In genomic region chr6:125904871-125905270, GRCh38 we compare ENCODE assay signal across 8 cellular contexts. TPM values are rescaled to one million over a fixed set of nuclear protein-coding genes. Genes with fewer than 3 reads are reported as not detected.
A peak's percentile ranks its signal among the peaks of the same experiment; 100 is the strongest.
DNase-seq lines count a peak whose midpoint lies in the region; ATAC-seq and TF ChIP-seq lines count a peak whose summit lies in the region.

No MANE protein-coding gene starts in this region.

- intact Hi-C loops in psoas muscle (cut with DNase I) = no loop called here

- H3K79me2 ChIP-seq in MM.1S (ENCODE audit: low read length) = no peaks in the 10 kb centered on the region

- no peak overlapping the region for H2AFZ ChIP-seq in MM.1S (ENCODE audit: low read length)

- ATAC-seq in GM19035 (IDR thresholded peaks at IDR 0.05; ENCODE audit: unreplicated experiment) (peak; percentile 73), HG03159 (IDR thresholded peaks at IDR 0.05; ENCODE audit: unreplicated experiment) (peak; percentile 89), psoas muscle (peak in 3 of 4 donors; percentile 45 to 64 (median 58))
- peak; percentile 96 for ATAC-seq in activated CD8-positive, alpha-beta memory T cell treated with anti-CD3 and anti-CD28 coated beads, Interleukin-2, amount 10 ng/mL, durations not matched to agents 7 days and 5 days

- H4K20me1 ChIP-seq in MM.1S (ENCODE audit: insufficient read depth, low read length) = no peaks in the 10 kb centered on the region

- H3K36me3 ChIP-seq in psoas muscle (ENCODE audit: insufficient read depth in 1 of 2, low read depth in 1 of 2) = peaks cover 0 to 29% of the 10 kb centered on the region in 2 donors
- no peaks in the 10 kb centered on the region for H3K36me3 ChIP-seq in MM.1S (replicated peaks; ENCODE audit: insufficient read depth, low read length)

- WGBS in psoas muscle, 3 donors = 93 to 95% (median 94%) methylated on average over 3 of the region's 3 CpGs

- H3K36me3 Mint-ChIP-seq in activated CD8-positive, alpha-beta memory T cell treated with anti-CD3 and anti-CD28 coated beads, Interleukin-2, amount 10 ng/mL, durations not matched to agents 7 days and 5 days = peaks cover 17% of the 10 kb centered on the region

- no peak overlapping the region for H3K4me3 Mint-ChIP-seq in activated CD8-positive, alpha-beta memory T cell treated with anti-CD3 and anti-CD28 coated beads, Interleukin-2, amount 10 ng/mL, durations not matched to agents 7 days and 5 days

- CTCF ChIA-PET in activated CD8-positive, alpha-beta memory T cell treated with anti-CD3 and anti-CD28 coated beads, Interleukin-2, amount 10 ng/mL, durations not matched to agents 7 days and 5 days (lab: Charles Lee) = interaction anchor here (0.6 to 3.1 kb wide), 15 partner anchors 10 to 1334 kb away, joined by 3 to 39 read pairs (median 3); partner anchors contain the start of genes HINT3 and NCOA7

- H3K9me3 Mint-ChIP-seq in activated CD8-positive, alpha-beta memory T cell treated with anti-CD3 and anti-CD28 coated beads, Interleukin-2, amount 10 ng/mL, durations not matched to agents 7 days and 5 days (ENCODE audit: low read depth) = no peaks in the 10 kb centered on the region

- H3K9me3 ChIP-seq in psoas muscle = no peaks in the 10 kb centered on the region
- no peaks in the 10 kb centered on the region for H3K9me3 ChIP-seq in MM.1S (replicated peaks; ENCODE audit: insufficient read depth, low read length)

- H3K27ac Mint-ChIP-seq in activated CD8-positive, alpha-beta memory T cell treated with anti-CD3 and anti-CD28 coated beads, Interleukin-2, amount 10 ng/mL, durations not matched to agents 7 days and 5 days = peak overlapping the region; percentile 10

- DNase-seq in activated CD8-positive, alpha-beta memory T cell treated with anti-CD3 and anti-CD28 coated beads, Interleukin-2, amount 10 ng/mL, durations not matched to agents 7 days and 5 days = peak; percentile 89
- DNase-seq in psoas muscle (no peak), NCI-H1436 treated with DMSO at 0.1 percent for 48 hours (lab: John Stamatoyannopoulos, UW) (no peak), NCI-H2171 treated with DMSO at 0.1 percent for 48 hours (lab: John Stamatoyannopoulos, UW) (no peak), 8988T (no peak), MM.1S (no peak)

- H3K4me1 Mint-ChIP-seq in activated CD8-positive, alpha-beta memory T cell treated with anti-CD3 and anti-CD28 coated beads, Interleukin-2, amount 10 ng/mL, durations not matched to agents 7 days and 5 days = peaks cover 48% of the 10 kb centered on the region

- H3K4me2 ChIP-seq in MM.1S (ENCODE audit: low read depth, low read length) = no peak overlapping the region

- TF ChIP-seq CTCF in psoas muscle (IDR thresholded peaks at IDR 0.05) (no peak), MM.1S (IDR thresholded peaks at IDR 0.05; ENCODE audit: low read length) (no peak)

- H3K27ac ChIP-seq in psoas muscle = no peak overlapping the region
- H3K27ac ChIP-seq in MM.1S (ENCODE audit: low read length) = no peak overlapping the region

- no peaks in the 10 kb centered on the region for H3F3A ChIP-seq in MM.1S (ENCODE audit: insufficient read depth, low read length)

- H3K27me3 ChIP-seq in psoas muscle (ENCODE audit: insufficient read depth in 3 of 3, low read length in 2 of 3) = no peaks in the 10 kb centered on the region
- H3K27me3 ChIP-seq in MM.1S (replicated peaks; ENCODE audit: insufficient read depth, low read length) = no peaks in the 10 kb centered on the region

- no peak overlapping the region for H3K9ac ChIP-seq in MM.1S (ENCODE audit: low read length)

- no peak overlapping the region for H3K4me3 ChIP-seq in psoas muscle
- no peak overlapping the region for H3K4me3 ChIP-seq in MM.1S (ENCODE audit: low read length)

- no peaks in the 10 kb centered on the region for H3K27me3 Mint-ChIP-seq in activated CD8-positive, alpha-beta memory T cell treated with anti-CD3 and anti-CD28 coated beads, Interleukin-2, amount 10 ng/mL, durations not matched to agents 7 days and 5 days

- H3K4me1 ChIP-seq in psoas muscle (no peaks in the 10 kb centered on the region), MM.1S (ENCODE audit: low read length) (no peaks in the 10 kb centered on the region)

- no peaks in the 10 kb centered on the region for H3K9me2 ChIP-seq in MM.1S (replicated peaks; ENCODE audit: insufficient read depth, low read length)

RNA-seq across cellular contexts. Expression of gene HINT3, which starts 51.7 kb away (rescaled TPM):
- 1 to 10 TPM; 8.7 to 9.3 TPM for total RNA-seq in activated CD8-positive, alpha-beta memory T cell treated with anti-CD3 and anti-CD28 coated beads, Interleukin-2, amount 10 ng/mL, durations not matched to agents 7 days and 5 days
- total RNA-seq in psoas muscle = 10 to 100 TPM; 55.2 to 79.9 (median 59.5) TPM
- polyA plus RNA-seq in psoas muscle = 10 to 100 TPM; 24.0 to 79.4 (median 40.8) TPM

Comparison
In these comparisons a context has a peak if more than half of its experiments do, and no peak if none do; other contexts are left out.
1. RNA of gene HINT3, which starts 51.7 kb away (total RNA-seq): 55.2 to 79.9 TPM in psoas muscle; 8.7 to 9.3 TPM in activated CD8-positive, alpha-beta memory T cell treated with anti-CD3 and anti-CD28 coated beads, Interleukin-2, amount 10 ng/mL, durations not matched to agents 7 days and 5 days; every median in the first group is over 4 times any median in the second.
2. Peak in every context shown above with its lines, with median percentiles within 50 percentile points of each other: ATAC-seq.